Comparison of ENCODE assay signal across 29 cellular contexts in genomic region chr6:111916747-111917146, GRCh38.
"Had no signal": no experiment of that assay in that cellular context is flagged by ENCODE, and none has a peak within 500 bp of the region (broad histone marks: within the 10 kb centered on the region; RNA-seq: fewer than 3 reads in every experiment).

No MANE protein-coding gene starts in this region.

- H3K36me3 Mint-ChIP-seq: naive thymus-derived CD8-positive, alpha-beta T cell; natural killer cell treated with Interleukin-12 subunit alpha and Interleukin-12 subunit beta and Interleukin-15 and Interleukin-18, amount 100 ng/mL, for 72 hours; stimulated activated memory B cell treated with anti-CD40 and anti-IgM and Interleukin-4, amounts not matched to agents 10 μg/mL and 1 μg/mL and 100 μg/mL, for 72 hours; type B pancreatic cell had no signal

- H3K27ac Mint-ChIP-seq: natural killer cell treated with Interleukin-12 subunit alpha and Interleukin-12 subunit beta and Interleukin-15 and Interleukin-18, amount 100 ng/mL, for 72 hours; nephron progenitor cell; stimulated activated memory B cell treated with anti-CD40 and anti-IgM and Interleukin-4, amounts not matched to agents 10 μg/mL and 1 μg/mL and 100 μg/mL, for 72 hours; stimulated activated naive CD8-positive, alpha-beta T cell treated with anti-CD3 and anti-CD28 coated beads, Interleukin-15, amount 100 ng/mL, for 72 hours; type B pancreatic cell had no signal

- H3K27me3 ChIP-seq: neutrophil, pancreas, right lobe of liver, sigmoid colon, suprapubic skin, testis, tibial artery, transverse colon, upper lobe of right lung, uterus had no signal

- H3K4me3 Mint-ChIP-seq: naive thymus-derived CD8-positive, alpha-beta T cell; natural killer cell treated with Interleukin-12 subunit alpha and Interleukin-12 subunit beta and Interleukin-15 and Interleukin-18, amount 100 ng/mL, for 72 hours; nephron progenitor cell; neural crest cell; stimulated activated memory B cell treated with anti-CD40 and anti-IgM and Interleukin-4, amounts not matched to agents 10 μg/mL and 1 μg/mL and 100 μg/mL, for 72 hours; stimulated activated naive CD8-positive, alpha-beta T cell treated with anti-CD3 and anti-CD28 coated beads, Interleukin-15, amount 100 ng/mL, for 72 hours; type B pancreatic cell had no signal

- DNase-seq: naive thymus-derived CD8-positive, alpha-beta T cell; nephron progenitor cell; nucleus accumbens; pancreas; psoas muscle; right cardiac atrium; right lobe of liver; sigmoid colon; small intestine; stimulated activated CD4-positive, alpha-beta T cell treated with anti-CD3 and anti-CD28 coated beads, Interleukin-15, amount 100 ng/mL, for 24 hours; stimulated activated CD4-positive, alpha-beta T cell treated with anti-CD3 and anti-CD28 coated beads, Interleukin-2, amount 100 ng/mL, for 24 hours; stimulated activated CD4-positive, alpha-beta T cell treated with anti-CD3 and anti-CD28 coated beads, Interleukin-2, amount 100 ng/mL, for 48 hours; stimulated activated CD4-positive, alpha-beta T cell treated with anti-CD3 and anti-CD28 coated beads, Interleukin-4, amount 100 ng/mL, for 24 hours; stimulated activated CD8-positive, alpha-beta memory T cell treated with anti-CD3 and anti-CD28 coated beads, Interleukin-4, amount 100 ng/mL, for 48 hours; stimulated activated naive CD4-positive, alpha-beta T cell; stimulated activated naive CD8-positive, alpha-beta T cell treated with anti-CD3 and anti-CD28 coated beads, Interleukin-15, amount 100 ng/mL, for 72 hours; stimulated activated naive CD8-positive, alpha-beta T cell treated with anti-CD3 and anti-CD28 coated beads, Interleukin-15, Interleukin-2, amounts not matched to agents 100 U/mL and 50 U/mL, for 24 hours; substantia nigra; testis; tibial artery; transverse colon; upper lobe of right lung; uterus had no signal

- FAIRE-seq: pancreas, small intestine had no signal

- H3K9me3 ChIP-seq: neutrophil, pancreas, psoas muscle, right lobe of liver, sigmoid colon, suprapubic skin, testis, tibial artery, transverse colon, upper lobe of right lung, uterus had no signal

- H3K27me3 Mint-ChIP-seq: naive thymus-derived CD8-positive, alpha-beta T cell; natural killer cell treated with Interleukin-12 subunit alpha and Interleukin-12 subunit beta and Interleukin-15 and Interleukin-18, amount 100 ng/mL, for 72 hours; stimulated activated naive CD8-positive, alpha-beta T cell treated with anti-CD3 and anti-CD28 coated beads, Interleukin-15, amount 100 ng/mL, for 72 hours; type B pancreatic cell had no signal

- ATAC-seq: naive thymus-derived CD8-positive, alpha-beta T cell; natural killer cell treated with Interleukin-12 subunit alpha and Interleukin-12 subunit beta and Interleukin-15 and Interleukin-18, amount 100 ng/mL, for 72 hours; pancreas; psoas muscle; right cardiac atrium; right lobe of liver; stimulated activated memory B cell treated with anti-CD40 and anti-IgM and Interleukin-4, amounts not matched to agents 10 μg/mL and 1 μg/mL and 100 μg/mL, for 72 hours; stimulated activated naive CD8-positive, alpha-beta T cell treated with anti-CD3 and anti-CD28 coated beads, Interleukin-15, amount 100 ng/mL, for 72 hours; stimulated activated naive CD8-positive, alpha-beta T cell treated with anti-CD3 and anti-CD28 coated beads, Interleukin-15, Interleukin-2, amounts not matched to agents 100 U/mL and 50 U/mL, for 24 hours; upper lobe of right lung had no signal

- H3K27ac ChIP-seq: neutrophil, pancreas, psoas muscle, right lobe of liver, sigmoid colon, suprapubic skin, testis, tibial artery, transverse colon, upper lobe of right lung, uterus had no signal

- H3K4me1 Mint-ChIP-seq: stimulated activated memory B cell treated with anti-CD40 and anti-IgM and Interleukin-4, amounts not matched to agents 10 μg/mL and 1 μg/mL and 100 μg/mL, for 72 hours had no signal

- H3K36me3 ChIP-seq: neutrophil, pancreas, right lobe of liver, sigmoid colon, suprapubic skin, tibial artery, transverse colon, upper lobe of right lung, uterus had no signal

- H3K4me3 ChIP-seq: pancreas, psoas muscle, right lobe of liver, sigmoid colon, suprapubic skin, testis, tibial artery, transverse colon, upper lobe of right lung, uterus had no signal
